In the genomic region with DNA sequence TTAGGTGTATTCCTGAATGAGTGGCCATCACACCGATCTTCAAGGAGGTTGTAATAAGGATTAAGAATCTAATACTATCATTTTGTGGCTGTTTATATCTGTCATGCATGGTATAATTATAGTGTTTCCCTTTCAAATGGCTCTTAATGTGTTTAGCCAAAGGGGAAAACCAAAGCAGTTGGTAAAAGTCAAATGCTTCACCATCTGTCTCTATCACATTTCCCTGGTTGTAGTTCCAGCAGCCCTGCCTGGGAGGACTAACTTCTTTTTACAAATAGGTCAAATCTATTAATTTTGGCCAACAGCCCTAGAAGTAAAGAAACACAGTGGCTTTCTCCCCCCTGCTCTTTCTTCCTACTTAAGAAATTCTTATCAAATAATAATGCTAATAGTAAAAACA, we compare ENCODE assay signal across 20 cellular contexts. TPM values are rescaled to one million over a fixed set of nuclear protein-coding genes. Genes with fewer than 3 reads are reported as not detected.
"Had no signal": no experiment of that assay in that cellular context is flagged by ENCODE, and none has a peak within 500 bp of the region (broad histone marks: within the 10 kb centered on the region; RNA-seq: fewer than 3 reads in every experiment).

No MANE protein-coding gene starts in this region.

- DNase-seq: activated CD4-positive, alpha-beta T cell treated with anti-CD3 and anti-CD28 coated beads for 1 hour; activated CD4-positive, alpha-beta T cell treated with anti-CD3 and anti-CD28 coated beads, Interleukin-2, amount 50 U/mL, for 1 hour; activated T-cell treated with anti-CD3 and anti-CD28 coated beads, Interleukin-2, amount 50 U/mL, for 1 hour; adrenal gland; brain microvascular endothelial cell; effector memory CD4-positive, alpha-beta T cell; gastrocnemius medialis; hippocampal formation; left ventricle myocardium inferior; naive thymus-derived CD8-positive, alpha-beta T cell; T-helper 9 cell; thyroid gland; upper lobe of right lung had no signal

- H3K27me3 ChIP-seq: adrenal gland, ascending aorta, brain microvascular endothelial cell, esophagus muscularis mucosa, gastrocnemius medialis, thyroid gland, upper lobe of right lung had no signal

- H3K36me3 ChIP-seq: adrenal gland, ascending aorta, brain microvascular endothelial cell, esophagus muscularis mucosa, gastrocnemius medialis, left ventricle myocardium inferior, neural progenitor cell, thyroid gland, upper lobe of right lung had no signal

- H3K4me3 ChIP-seq: adrenal gland, ascending aorta, esophagus muscularis mucosa, gastrocnemius medialis, left ventricle myocardium inferior, neural progenitor cell, thyroid gland, upper lobe of right lung had no signal

- FAIRE-seq: colon had no signal

- H3K9me3 ChIP-seq: adrenal gland, ascending aorta, esophagus muscularis mucosa, gastrocnemius medialis, left ventricle myocardium inferior, thyroid gland, upper lobe of right lung had no signal

- H2AFZ ChIP-seq: neural progenitor cell had no signal

- H3K27ac ChIP-seq: adrenal gland, brain microvascular endothelial cell, esophagus muscularis mucosa, gastrocnemius medialis, left ventricle myocardium inferior, neural progenitor cell, thyroid gland, upper lobe of right lung had no signal

- H3K4me2 ChIP-seq: neural progenitor cell had no signal

- H3K9ac ChIP-seq: neural progenitor cell had no signal

- H3K4me1 ChIP-seq: adrenal gland, esophagus muscularis mucosa, gastrocnemius medialis, left ventricle myocardium inferior, neural progenitor cell, thyroid gland, upper lobe of right lung had no signal

- ATAC-seq: activated T-helper 17 cell treated with anti-CD3 and anti-CD28 coated beads, Interleukin-2, amount 50 U/mL, for 72 hours; gastrocnemius medialis; naive thymus-derived CD8-positive, alpha-beta T cell; upper lobe of right lung had no signal

RNA-seq across cellular contexts. Expression of a gene that starts 56.7 kb away (rescaled TPM):
- total RNA-seq: ascending aorta; dermis microvascular lymphatic vessel endothelial cell; gastrocnemius medialis; lung microvascular endothelial cell; naive thymus-derived CD8-positive, alpha-beta T cell had no signal
